ENCODE assay signal across 9 cellular contexts in genomic region chr9:4366649-4367330, GRCh38.
DNase-seq lines count a peak whose midpoint lies in the region; ATAC-seq and TF ChIP-seq lines count a peak whose summit lies in the region.
"Had no signal": no experiment of that assay in that cellular context is flagged by ENCODE, and none has a peak within 500 bp of the region (broad histone marks: within the 10 kb centered on the region; RNA-seq: fewer than 3 reads in every experiment).

No MANE protein-coding gene starts in this region.

- CTCF ChIA-PET in CD8-positive, alpha-beta T cell (lab: Charles Lee) = interaction anchor here (1.0 to 6.4 kb wide), 23 partner anchors 8 to 1508 kb away, joined by 3 to 114 read pairs (median 4); no protein-coding TSS in a partner anchor
- CTCF ChIA-PET in HCT116 (lab: Charles Lee) = interaction anchor here (0.7 to 3.4 kb wide), 15 partner anchors 9 to 1509 kb away, joined by 3 to 62 read pairs (median 3); no protein-coding TSS in a partner anchor

- no peak overlapping the region for H3K9ac ChIP-seq in HCT116 (ENCODE audit: low read length)
- no peak overlapping the region for H3K9ac ChIP-seq in OCI-LY3 (ENCODE audit: low read length)

- no peak overlapping the region for H3K27ac Mint-ChIP-seq in CD8-positive, alpha-beta T cell

- no peaks in the 10 kb centered on the region for H3K4me1 ChIP-seq in CD8-positive, alpha-beta T cell (ENCODE audit: insufficient read depth, low read length)
- H3K4me1 ChIP-seq in HCT116 (ENCODE audit: control insufficient read depth in 1 of 2, insufficient read depth in 2 of 2, low read length in 2 of 2) (no peaks in the 10 kb centered on the region), OCI-LY3 (ENCODE audit: low read length) (no peaks in the 10 kb centered on the region), ascending aorta (no peaks in the 10 kb centered on the region), spleen (no peaks in the 10 kb centered on the region)

- H3K79me2 ChIP-seq in HCT116 (ENCODE audit: insufficient read depth, low read length) = no peaks in the 10 kb centered on the region
- H3K79me2 ChIP-seq in OCI-LY3 (ENCODE audit: low read length) = no peaks in the 10 kb centered on the region

- intact Hi-C loops in CD8-positive, alpha-beta T cell (cut with DNase I, micrococcal nuclease) = loop anchor here (1.0 to 5.0 kb wide), 7 partner anchors 28 to 1510 kb away; no protein-coding TSS in a partner anchor
- intact Hi-C loops in HCT116 (cut with micrococcal nuclease) = loop anchor here (1.0 to 10.0 kb wide), 6 partner anchors 51 to 1510 kb away; no protein-coding TSS in a partner anchor
- intact Hi-C loops in ascending aorta (cut with DNase I) = loop anchor here (1.0 kb wide), 1 partner anchor 51 kb away; no protein-coding TSS in a partner anchor
- intact Hi-C loops in spleen (cut with DNase I; ENCODE audit: low total_unique reads) = no loop called here

- peaks cover 3% of the 10 kb centered on the region for H3K27me3 Mint-ChIP-seq in CD8-positive, alpha-beta T cell (ENCODE audit: low read depth)

- H3K4me2 ChIP-seq in HCT116 (ENCODE audit: low read length) (no peak overlapping the region), OCI-LY3 (ENCODE audit: low read length) (no peak overlapping the region)

- TF ChIP-seq CTCF in CD8-positive, alpha-beta T cell (IDR thresholded peaks at IDR 0.05) = peak; percentile 64
- TF ChIP-seq CTCF in HCT116 (IDR thresholded peaks at IDR 0.05 in 2 of 3, conservative IDR thresholded peaks at IDR 0.05 in 1 of 3; ENCODE audit: borderline replicate concordance in 1 of 3, insufficient read depth in 1 of 3, low read depth in 2 of 3, low read length in 2 of 3) (peak; percentile 80 to 91 (median 84)), OCI-LY3 (IDR thresholded peaks at IDR 0.05; ENCODE audit: low read depth, low read length) (peak; percentile 66), ascending aorta (IDR thresholded peaks at IDR 0.05) (peak in 2 of 3 experiments; percentile 34 to 50), spleen (IDR thresholded peaks at IDR 0.05 in 8 of 11, conservative IDR thresholded peaks at IDR 0.05 in 3 of 11) (peak in 6 of 11 experiments; percentile 40 to 64 (median 58))

- H3K4me3 ChIP-seq in CD8-positive, alpha-beta T cell (ENCODE audit: low read depth, low read length) = no peak overlapping the region
- no peak overlapping the region for H3K4me3 ChIP-seq in HCT116 (replicated peaks in 1 of 2; ENCODE audit: low read depth in 1 of 2, low read length in 2 of 2)
- no peak overlapping the region for H3K4me3 ChIP-seq in OCI-LY3 (ENCODE audit: low read length)
- H3K4me3 ChIP-seq in ascending aorta = no peak overlapping the region
- H3K4me3 ChIP-seq in spleen = no peak overlapping the region
- H3K4me3 ChIP-seq: ovary had no signal

- WGBS in spleen, 5 donors = 69 to 77% (median 72%) methylated on average over 11 of the region's 11 CpGs

- H4K20me1 ChIP-seq in HCT116 (ENCODE audit: insufficient read depth) (no peaks in the 10 kb centered on the region), OCI-LY3 (ENCODE audit: insufficient read depth, low read length) (no peaks in the 10 kb centered on the region)

- H3K9me3 Mint-ChIP-seq in CD8-positive, alpha-beta T cell = no peaks in the 10 kb centered on the region

- BruUV-seq in HCT116 (replicated peaks; lab: Mats Ljungman, UMichigan) = no TSS peak

- no peaks in the 10 kb centered on the region for H3K36me3 Mint-ChIP-seq in CD8-positive, alpha-beta T cell

- H3K9me3 ChIP-seq in CD8-positive, alpha-beta T cell (ENCODE audit: low read length) = no peaks in the 10 kb centered on the region
- H3K9me3 ChIP-seq in HCT116 (ENCODE audit: control insufficient read depth in 1 of 2, insufficient read depth in 1 of 2, low read depth in 1 of 2, low read length in 2 of 2) (no peaks in the 10 kb centered on the region), OCI-LY3 (ENCODE audit: insufficient read depth, low read length) (no peaks in the 10 kb centered on the region), ascending aorta (no peaks in the 10 kb centered on the region), spleen (no peaks in the 10 kb centered on the region)
- H3K9me3 ChIP-seq: ovary had no signal

- no peak overlapping the region for H3K27ac ChIP-seq in CD8-positive, alpha-beta T cell (ENCODE audit: low read depth, low read length)
- H3K27ac ChIP-seq in HCT116 (ENCODE audit: low read depth, low read length) (no peak overlapping the region), OCI-LY3 (ENCODE audit: low read length) (no peak overlapping the region), ascending aorta (no peak overlapping the region), spleen (no peak overlapping the region)
- H3K27ac ChIP-seq: ovary had no signal

- TF ChIP-seq POLR2A in HCT116 (IDR thresholded peaks at IDR 0.05; ENCODE audit: borderline replicate concordance, extremely low read depth, insufficient read depth, insufficient read length) = no peak
- no peak for TF ChIP-seq POLR2A in spleen (IDR thresholded peaks at IDR 0.05)

- H3K4me3 Mint-ChIP-seq in CD8-positive, alpha-beta T cell = no peak overlapping the region

- H2AFZ ChIP-seq in HCT116 (ENCODE audit: low read depth, low read length, poor library complexity, severe bottlenecking) (peak overlapping the region; percentile 99), OCI-LY3 (ENCODE audit: low read depth, low read length) (no peak overlapping the region; the same call in 1 of the 2 replicates)

- H3K4me1 Mint-ChIP-seq in CD8-positive, alpha-beta T cell (ENCODE audit: low read depth) = no peaks in the 10 kb centered on the region

- POLR2A ChIA-PET in CD8-positive, alpha-beta T cell (lab: Charles Lee) = interaction anchor here (1.2 to 1.3 kb wide), 2 partner anchors 28 to 69 kb away, joined by 3 read pairs; no protein-coding TSS in a partner anchor
- POLR2A ChIA-PET in HCT116 (lab: Charles Lee) = interaction anchor here (0.7 kb wide), 1 partner anchor 1277 kb away, joined by 3 read pairs; no protein-coding TSS in a partner anchor

- H3K27me3 ChIP-seq in CD8-positive, alpha-beta T cell (ENCODE audit: insufficient read depth, low read length) = no peaks in the 10 kb centered on the region
- H3K27me3 ChIP-seq in HCT116 (ENCODE audit: insufficient read depth, low read length) (no peaks in the 10 kb centered on the region), OCI-LY3 (ENCODE audit: low read depth, low read length) (peaks cover 7% of the 10 kb centered on the region; the same call in 1 of the 2 replicates), ascending aorta (no peaks in the 10 kb centered on the region), spleen (replicated peaks in 1 of 7) (no peaks in the 10 kb centered on the region)
- H3K27me3 ChIP-seq: ovary had no signal

- TF ChIP-seq RAD21 in HCT116 (IDR thresholded peaks at IDR 0.05; ENCODE audit: low read depth) = peak; percentile 88

- no peaks in the 10 kb centered on the region for H3K9me2 ChIP-seq in HCT116 (ENCODE audit: insufficient read depth)

- RAD21 ChIA-PET in HCT116 (lab: Charles Lee; ENCODE audit: low non-redundant PET in 1 of 2, low total read pairs in 2 of 2, uncharacterized antibody in 2 of 2, unreplicated experiment in 2 of 2) = interaction anchor here (0.7 to 1.6 kb wide), 4 partner anchors 51 to 1067 kb away, joined by 3 to 8 read pairs (median 4); no protein-coding TSS in a partner anchor

- no peaks in the 10 kb centered on the region for H3K36me3 ChIP-seq in CD8-positive, alpha-beta T cell (ENCODE audit: insufficient read depth, low read length)
- H3K36me3 ChIP-seq in HCT116 (ENCODE audit: control insufficient read depth in 1 of 2, insufficient read depth in 2 of 2, low read length in 2 of 2) (no peaks in the 10 kb centered on the region), OCI-LY3 (replicated peaks; ENCODE audit: low read depth, low read length) (no peaks in the 10 kb centered on the region), ascending aorta (no peaks in the 10 kb centered on the region), spleen (no peaks in the 10 kb centered on the region)
- H3K36me3 ChIP-seq: ovary had no signal

- peak in 5 of 7 experiments; percentile 3 to 53 (median 22) for DNase-seq in CD8-positive, alpha-beta T cell
- DNase-seq in HCT116 (ENCODE audit: low read depth, low spot score) (peak; percentile 32), ascending aorta (ENCODE audit: low spot score in 2 of 2) (no peak), hypothalamus (lab: John Stamatoyannopoulos, UW) (peak in 45 of 51 donors; percentile 6 to 87 (median 55)), spleen (no peak)

- ATAC-seq in CD8-positive, alpha-beta T cell = no peak
- peak; percentile 73 for ATAC-seq in HCT116
- no peak for ATAC-seq in GM19455 (IDR thresholded peaks at IDR 0.05; ENCODE audit: unreplicated experiment)
- no peak for ATAC-seq in HG03280 (IDR thresholded peaks at IDR 0.05; ENCODE audit: unreplicated experiment)

TF ChIP-seq in HCT116, 20 proteins besides CTCF, POLR2A, EP300 and RAD21:
- no peak for TF ChIP-seq ELF1 (IDR thresholded peaks at IDR 0.05; ENCODE audit: borderline replicate concordance, low read depth)
- TF ChIP-seq ZFX (IDR thresholded peaks at IDR 0.05) = peak; percentile 29; the same call in 1 of the 2 replicates
- peak; percentile 61 for TF ChIP-seq CBX3 (IDR thresholded peaks at IDR 0.05; ENCODE audit: low read depth)
- peak; percentile 80 for TF ChIP-seq YY1 (IDR thresholded peaks at IDR 0.05; ENCODE audit: extremely low read depth, insufficient replicate concordance, low read depth, low read length)

Comparison
In these comparisons a context has a peak if more than half of its experiments do, and no peak if none do; other contexts are left out.
1. DNase-seq: peak in CD8-positive, alpha-beta T cell (5 of 7), HCT116 (single experiment) and hypothalamus (45 of 51); none in ascending aorta (0 of 2) and spleen (single experiment).
2. Peak in every context shown above with its lines, with median percentiles within 50 percentile points of each other: CTCF ChIP-seq.